Comparison of ENCODE assay signal across 8 cellular contexts in the genomic region with DNA sequence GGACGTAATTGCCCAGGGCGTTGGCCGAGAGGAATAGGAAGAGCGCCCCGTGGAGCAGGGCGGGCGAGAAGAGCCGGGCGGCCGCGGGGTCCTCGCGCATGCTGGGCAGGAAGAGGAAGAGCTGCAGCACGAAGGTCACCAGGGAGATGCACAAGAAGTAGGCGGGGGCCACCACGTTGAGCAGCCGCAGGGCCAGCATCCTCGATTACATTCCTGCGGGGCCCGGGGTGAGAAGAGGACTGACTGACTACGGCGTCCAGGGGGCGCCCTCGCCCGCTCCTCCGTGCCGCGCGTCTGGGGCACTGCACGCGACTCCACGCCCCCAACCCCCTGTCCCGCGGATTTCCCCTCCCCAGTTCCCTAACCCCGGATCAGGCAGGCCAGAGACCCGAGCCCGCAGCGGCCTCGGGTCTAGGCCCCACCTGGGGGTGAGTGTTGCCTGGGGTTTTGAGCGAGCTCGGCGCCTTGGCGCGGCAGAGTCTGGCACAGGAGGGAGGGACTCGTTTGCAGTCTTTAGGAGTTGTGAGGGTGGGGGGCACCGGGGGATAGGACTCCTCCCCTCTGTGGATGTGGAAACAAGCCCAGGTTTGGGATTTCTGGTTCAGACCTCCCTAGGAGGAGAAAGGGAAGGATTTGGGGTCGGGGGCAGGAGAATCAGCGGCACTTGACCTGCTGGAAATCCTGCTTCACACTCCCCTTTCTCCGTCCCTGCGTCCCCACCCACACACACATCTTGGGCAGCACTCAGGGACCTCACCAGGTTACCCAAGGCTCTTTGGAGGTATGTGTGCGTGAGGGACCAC.
DNase-seq lines count a peak whose midpoint lies in the region; ATAC-seq lines count a peak whose summit lies in the region.

No MANE protein-coding gene starts in this region.

- H3K9me3 Mint-ChIP-seq in stimulated activated naive B cell treated with anti-CD40 and anti-IgM and Interleukin-4, amounts not matched to agents 10 μg/mL and 1 μg/mL and 100 μg/mL, for 72 hours, result no peaks in the 10 kb centered on the region

- peak overlapping the region; percentile 67 to 73 for H3K4me3 Mint-ChIP-seq in stimulated activated naive B cell treated with anti-CD40 and anti-IgM and Interleukin-4, amounts not matched to agents 10 μg/mL and 1 μg/mL and 100 μg/mL, for 72 hours

- H3K4me1 Mint-ChIP-seq in stimulated activated naive B cell treated with anti-CD40 and anti-IgM and Interleukin-4, amounts not matched to agents 10 μg/mL and 1 μg/mL and 100 μg/mL, for 72 hours, result peaks cover 23 to 36% of the 10 kb centered on the region in 2 donors

- DNase-seq in COLO668 (lab: John Stamatoyannopoulos, UW; ENCODE audit: unreplicated experiment), result peak; percentile 82
- peak; percentile 39 to 70 for DNase-seq in SHP77 (lab: John Stamatoyannopoulos, UW)
- peak; percentile 52 for DNase-seq in astrocyte of the hippocampus (ENCODE audit: low read depth, low spot score)
- peak; percentile 78 for DNase-seq in left kidney (ENCODE audit: low read depth, low spot score)
- no peak for DNase-seq in stimulated activated naive B cell treated with anti-CD40 and anti-IgM and Interleukin-4, amounts not matched to agents 10 μg/mL and 1 μg/mL and 100 μg/mL, for 72 hours
- no peak for DNase-seq in dedifferentiated amniotic fluid mesenchymal stem cell (ENCODE audit: extremely low spot score)

- peaks cover 77 to 89% of the 10 kb centered on the region in 2 donors for H3K27me3 Mint-ChIP-seq in stimulated activated naive B cell treated with anti-CD40 and anti-IgM and Interleukin-4, amounts not matched to agents 10 μg/mL and 1 μg/mL and 100 μg/mL, for 72 hours

- peaks cover 0 to 3% of the 10 kb centered on the region in 2 donors for H3K36me3 Mint-ChIP-seq in stimulated activated naive B cell treated with anti-CD40 and anti-IgM and Interleukin-4, amounts not matched to agents 10 μg/mL and 1 μg/mL and 100 μg/mL, for 72 hours

- peak; percentile 56 for ATAC-seq in HG02759 (IDR thresholded peaks at IDR 0.05; ENCODE audit: unreplicated experiment)
- ATAC-seq in stimulated activated naive B cell treated with anti-CD40 and anti-IgM and Interleukin-4, amounts not matched to agents 10 μg/mL and 1 μg/mL and 100 μg/mL, for 72 hours (replicated peaks), result peak; percentile 81 to 85
- ATAC-seq in HG03342 (IDR thresholded peaks at IDR 0.05; ENCODE audit: unreplicated experiment), result no peak

- H3K27ac Mint-ChIP-seq in stimulated activated naive B cell treated with anti-CD40 and anti-IgM and Interleukin-4, amounts not matched to agents 10 μg/mL and 1 μg/mL and 100 μg/mL, for 72 hours, result peak overlapping the region; percentile 67

Comparison
In these comparisons a context has a peak if more than half of its experiments do, and no peak if none do; other contexts are left out.
1. DNase-seq: peak in COLO668 (single experiment), SHP77 (2 of 2), astrocyte of the hippocampus (single experiment) and left kidney (single experiment); none in stimulated activated naive B cell treated with anti-CD40 and anti-IgM and Interleukin-4, amounts not matched to agents 10 μg/mL and 1 μg/mL and 100 μg/mL, for 72 hours (single experiment) and dedifferentiated amniotic fluid mesenchymal stem cell (single experiment).